22 cellular contexts compared by ENCODE assay signal in genomic region chr6:54011277-54011648, GRCh38.
DNase-seq lines count a peak whose midpoint lies in the region; ATAC-seq, FAIRE-seq and TF ChIP-seq lines count a peak whose summit lies in the region.
"Had no signal": no experiment of that assay in that cellular context is flagged by ENCODE, and none has a peak within 500 bp of the region (broad histone marks: within the 10 kb centered on the region; RNA-seq: fewer than 3 reads in every experiment).

No MANE protein-coding gene starts in this region.

- H4K20me1 ChIP-seq in BLaER1 treated with 17β-estradiol and CSF1 and Interleukin-3, amounts not matched to agents 10 nM and 100 nM, result no peaks in the 10 kb centered on the region
- no peaks in the 10 kb centered on the region for H4K20me1 ChIP-seq in keratinocyte (ENCODE audit: control insufficient read depth, extremely low read depth, insufficient read depth, low read length)

- H3K4me2 ChIP-seq in BLaER1 treated with 17β-estradiol and CSF1 and Interleukin-3, amounts not matched to agents 10 nM and 100 nM, result peak overlapping the region; percentile 4 to 75 (median 54); a peak in 17 of 22 replicates
- H3K4me2 ChIP-seq in keratinocyte (ENCODE audit: control insufficient read depth, extremely low read depth, insufficient read depth, low read depth, low read length), result no peak overlapping the region

- H2AFZ ChIP-seq in keratinocyte (ENCODE audit: control insufficient read depth, low read length), result peak overlapping the region; percentile 55

- peaks cover 8% of the 10 kb centered on the region for H3K9me3 Mint-ChIP-seq in chondrocyte (ENCODE audit: low read depth)
- H3K9me3 Mint-ChIP-seq: activated naive CD4-positive, alpha-beta T cell treated with anti-CD3 and anti-CD28 coated beads, Interleukin-2, amount 50 U/mL, for 72 hours; CD4-positive, alpha-beta T cell had no signal

- TF ChIP-seq CTCF in chondrocyte (IDR thresholded peaks at IDR 0.05) (no peak), keratinocyte (optimal IDR thresholded peaks at IDR 0.05 in 1 of 3, IDR thresholded peaks at IDR 0.05 in 1 of 3, conservative IDR thresholded peaks at IDR 0.05 in 1 of 3; ENCODE audit: extremely low read depth in 1 of 3, insufficient read depth in 2 of 3, low read length in 3 of 3) (no peak)

- peak; percentile 8 for ATAC-seq in sciatic nerve
- ATAC-seq in HG02571 (IDR thresholded peaks at IDR 0.05; ENCODE audit: unreplicated experiment), result no peak
- ATAC-seq: activated CD4-positive, CD25-positive, alpha-beta regulatory T cell treated with anti-CD3 and anti-CD28 coated beads, Interleukin-2, amount 50 U/mL, for 24 hours; activated naive CD4-positive, alpha-beta T cell treated with anti-CD3 and anti-CD28 coated beads, Interleukin-2, amount 50 U/mL, for 72 hours had no signal

- peaks cover 0 to 14% (median 8%) of the 10 kb centered on the region in 10 experiments; a peak in 14 of 20 replicates for H3K4me1 ChIP-seq in BLaER1 treated with 17β-estradiol and CSF1 and Interleukin-3, amounts not matched to agents 10 nM and 100 nM
- H3K4me1 ChIP-seq in keratinocyte (ENCODE audit: control insufficient read depth, extremely low read depth, insufficient read depth, low read length), result no peaks in the 10 kb centered on the region
- H3K4me1 ChIP-seq: stomach had no signal

- peak overlapping the region; percentile 78 for H3K27ac Mint-ChIP-seq in chondrocyte (ENCODE audit: unreplicated experiment)
- H3K27ac Mint-ChIP-seq: activated naive CD4-positive, alpha-beta T cell treated with anti-CD3 and anti-CD28 coated beads, Interleukin-2, amount 50 U/mL, for 72 hours; CD4-positive, alpha-beta T cell had no signal

- H3K9me1 ChIP-seq in keratinocyte (ENCODE audit: control insufficient read depth, extremely low read depth, insufficient read depth, low read length), result no peaks in the 10 kb centered on the region

- no peak for FAIRE-seq in keratinocyte (lab: Jason Lieb, UNC)

- H3K36me3 ChIP-seq in BLaER1 treated with 17β-estradiol and CSF1 and Interleukin-3, amounts not matched to agents 10 nM and 100 nM, result no peaks in the 10 kb centered on the region
- no peaks in the 10 kb centered on the region for H3K36me3 ChIP-seq in keratinocyte (ENCODE audit: control insufficient read depth in 2 of 2, extremely low read depth in 1 of 2, insufficient read depth in 2 of 2, low read length in 2 of 2)
- H3K36me3 ChIP-seq: stomach had no signal

- H3K27me3 ChIP-seq in BLaER1 treated with 17β-estradiol and CSF1 and Interleukin-3, amounts not matched to agents 10 nM and 100 nM, result no peaks in the 10 kb centered on the region
- no peaks in the 10 kb centered on the region for H3K27me3 ChIP-seq in keratinocyte (ENCODE audit: control insufficient read depth, extremely low read depth, insufficient read depth, low read length)
- H3K27me3 ChIP-seq: stomach had no signal

- H3K4me3 ChIP-seq in BLaER1 treated with 17β-estradiol and CSF1 and Interleukin-3, amounts not matched to agents 10 nM and 100 nM, result no peak overlapping the region
- H3K4me3 ChIP-seq in keratinocyte (ENCODE audit: control insufficient read depth in 2 of 3, extremely low read depth in 1 of 3, insufficient read depth in 2 of 3, low read depth in 1 of 3, low read length in 3 of 3), result no peak overlapping the region
- H3K4me3 ChIP-seq: mucosa of descending colon, skin epidermis, stomach had no signal

- H3K9ac ChIP-seq in BLaER1 treated with 17β-estradiol and CSF1 and Interleukin-3, amounts not matched to agents 10 nM and 100 nM, result peak overlapping the region in 1 of 11 experiments; percentile 26; a peak in 2 of 22 replicates
- H3K9ac ChIP-seq in keratinocyte (ENCODE audit: control insufficient read depth, extremely low read depth, insufficient read depth, low read length), result no peak overlapping the region

- no peak for DNase-seq in chondrocyte (ENCODE audit: low spot score)
- DNase-seq in keratinocyte (ENCODE audit: low read depth, low spot score), result no peak
- DNase-seq in sciatic nerve (ENCODE audit: low spot score), result no peak
- no peak for DNase-seq in iPS-NIHi7 (ENCODE audit: extremely low spot score)
- no peak for DNase-seq in NCI-H2171 treated with DMSO at 0.1 percent for 48 hours (lab: John Stamatoyannopoulos, UW)
- no peak for DNase-seq in epidermal melanocyte (ENCODE audit: insufficient read length, low spot score)
- DNase-seq: CD4-positive, alpha-beta T cell; DMS79 treated with DMSO at 0.1 percent for 48 hours; foreskin fibroblast; HCEC 1CT; left cardiac atrium; NCI-H1436; NCI-H2227 treated with DMSO at 0.1 percent for 48 hours; occipital lobe; stimulated activated CD4-positive, alpha-beta T cell treated with anti-CD3 and anti-CD28 coated beads, Interleukin-4, amount 100 ng/mL, for 1 hour; stomach had no signal

- dilution Hi-C loops in keratinocyte (cut with MboI; ENCODE audit: extremely low pct_ligation_motif_present, low sequenced_read_pairs), result no loop called here

- H3K4me3 Mint-ChIP-seq in chondrocyte (ENCODE audit: unreplicated experiment), result peak overlapping the region; percentile 46
- H3K4me3 Mint-ChIP-seq: CD4-positive, alpha-beta T cell had no signal

- H3K36me3 Mint-ChIP-seq in chondrocyte (ENCODE audit: low read depth), result peaks cover 2% of the 10 kb centered on the region
- H3K36me3 Mint-ChIP-seq: activated naive CD4-positive, alpha-beta T cell treated with anti-CD3 and anti-CD28 coated beads, Interleukin-2, amount 50 U/mL, for 72 hours had no signal

- intact Hi-C loops in sciatic nerve (cut with DNase I), result no loop called here

- H3K4me1 Mint-ChIP-seq in chondrocyte (ENCODE audit: low read depth), result peaks cover 19% of the 10 kb centered on the region

- no peaks in the 10 kb centered on the region for H3K9me3 ChIP-seq in BLaER1 treated with 17β-estradiol and CSF1 and Interleukin-3, amounts not matched to agents 10 nM and 100 nM (replicated peaks in 1 of 11)
- H3K9me3 ChIP-seq in keratinocyte (ENCODE audit: control insufficient read depth, low read depth, low read length), result no peaks in the 10 kb centered on the region
- H3K9me3 ChIP-seq: mucosa of descending colon, stomach had no signal

- no peaks in the 10 kb centered on the region for H3K79me2 ChIP-seq in keratinocyte (ENCODE audit: control insufficient read depth, insufficient read depth, low read length)

- H3K27me3 Mint-ChIP-seq in chondrocyte (ENCODE audit: low read depth), result no peaks in the 10 kb centered on the region

- H3K27ac ChIP-seq in BLaER1 treated with 17β-estradiol and CSF1 and Interleukin-3, amounts not matched to agents 10 nM and 100 nM, result 0 out of 22 replicates have a peak overlapping the region, but pooled peaks of 1 of the 11 experiments have one; percentile 19
- no peak overlapping the region for H3K27ac ChIP-seq in keratinocyte (ENCODE audit: control insufficient read depth, insufficient read depth, low read length)
- H3K27ac ChIP-seq: skin epidermis, stomach had no signal
